ENCODE assay signal across 21 cellular contexts in the genomic region with DNA sequence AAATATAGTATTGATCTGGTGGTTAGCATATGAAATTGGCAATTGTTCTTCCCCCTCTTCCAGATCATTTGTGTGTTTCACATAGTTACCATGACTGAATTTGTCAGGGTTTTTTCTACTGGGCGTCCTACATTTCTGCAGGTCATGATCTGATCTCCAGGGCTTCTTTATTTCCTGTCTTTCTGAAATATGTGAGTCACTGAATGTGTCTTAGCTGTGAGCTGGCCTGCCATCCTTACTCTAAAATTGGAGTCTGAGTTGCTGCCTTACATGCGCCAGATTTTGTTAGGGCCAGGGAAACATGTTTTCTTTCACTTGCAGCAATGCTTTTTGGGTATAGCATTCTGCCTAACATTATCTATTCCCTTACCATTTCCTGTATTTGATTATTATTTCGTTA.
A peak's percentile ranks its signal among the peaks of the same experiment; 100 is the strongest.
DNase-seq lines count a peak whose midpoint lies in the region; ATAC-seq and TF ChIP-seq lines count a peak whose summit lies in the region.
"Had no signal": no experiment of that assay in that cellular context is flagged by ENCODE, and none has a peak within 500 bp of the region (broad histone marks: within the 10 kb centered on the region; RNA-seq: fewer than 3 reads in every experiment).

No MANE protein-coding gene starts in this region.

- H3K4me1 ChIP-seq in osteoblast (ENCODE audit: insufficient read depth, low read length) (no peaks in the 10 kb centered on the region), ascending aorta (no peaks in the 10 kb centered on the region), A673 (ENCODE audit: insufficient read depth, low read length, poor library complexity, severe bottlenecking) (no peaks in the 10 kb centered on the region)
- H3K4me1 ChIP-seq: stomach had no signal

- intact Hi-C loops in ascending aorta (cut with DNase I) (no loop called here), A673 (cut with micrococcal nuclease; ENCODE audit: unreplicated experiment) (no loop called here), dorsolateral prefrontal cortex (cut with DNase I) (no loop called here)

- no peaks in the 10 kb centered on the region for H3K79me2 ChIP-seq in osteoblast (ENCODE audit: insufficient read depth, low read length)

- no TSS peak for BruUV-seq in A673 (replicated peaks; lab: Mats Ljungman, UMichigan)

- no peak overlapping the region for H3K4me3 ChIP-seq in osteoblast (ENCODE audit: insufficient read depth, low read length)
- no peak overlapping the region for H3K4me3 ChIP-seq in ascending aorta
- no peak overlapping the region for H3K4me3 ChIP-seq in A673 (ENCODE audit: low read depth, low read length, poor library complexity, severe bottlenecking)
- H3K4me3 ChIP-seq in dorsolateral prefrontal cortex, result no peak overlapping the region
- H3K4me3 ChIP-seq: stomach had no signal

- no peak overlapping the region for H3K4me2 ChIP-seq in osteoblast (ENCODE audit: insufficient read depth, low read length)

- ATAC-seq in GM19324 (IDR thresholded peaks at IDR 0.05; ENCODE audit: low FRiP score, unreplicated experiment), result no peak
- ATAC-seq: activated CD4-positive, alpha-beta T cell treated with anti-CD3 and anti-CD28 coated beads for 36 hours; naive thymus-derived CD4-positive, alpha-beta T cell had no signal

- H2AFZ ChIP-seq in osteoblast (ENCODE audit: low read length), result no peak overlapping the region

- H3K27me3 ChIP-seq in osteoblast (ENCODE audit: insufficient read depth, low read length) (no peaks in the 10 kb centered on the region), ascending aorta (no peaks in the 10 kb centered on the region), A673 (replicated peaks; ENCODE audit: insufficient read depth, low read depth, low read length, poor library complexity) (peaks cover 4% of the 10 kb centered on the region), dorsolateral prefrontal cortex (peaks cover 0 to 70% (median 20%) of the 10 kb centered on the region in 45 donors)
- H3K27me3 ChIP-seq: stomach had no signal

- no peak for TF ChIP-seq CTCF in osteoblast (IDR thresholded peaks at IDR 0.05; ENCODE audit: extremely low read depth, low read depth, low read length)
- TF ChIP-seq CTCF in ascending aorta (IDR thresholded peaks at IDR 0.05), result no peak
- no peak for TF ChIP-seq CTCF in A673 (conservative IDR thresholded peaks at IDR 0.05; ENCODE audit: low read depth, low read length)
- TF ChIP-seq CTCF in dorsolateral prefrontal cortex (IDR thresholded peaks at IDR 0.05 in 54 of 56, conservative IDR thresholded peaks at IDR 0.05 in 2 of 56; ENCODE audit: low read depth in 1 of 56, partially characterized antibody in 56 of 56), result no peak

- no peaks in the 10 kb centered on the region for H4K20me1 ChIP-seq in osteoblast (ENCODE audit: insufficient read depth, low read length)

- no peaks in the 10 kb centered on the region for H3K36me3 ChIP-seq in osteoblast (ENCODE audit: insufficient read depth, low read length)
- H3K36me3 ChIP-seq in ascending aorta, result no peaks in the 10 kb centered on the region
- H3K36me3 ChIP-seq in A673 (ENCODE audit: insufficient read depth, low read length, poor library complexity, severe bottlenecking), result no peaks in the 10 kb centered on the region
- H3K36me3 ChIP-seq: stomach had no signal

- CTCF ChIA-PET in A673 (lab: Charles Lee), result no interaction called here

- H3K9me3 ChIP-seq in osteoblast (ENCODE audit: low read depth, low read length) (no peaks in the 10 kb centered on the region), ascending aorta (no peaks in the 10 kb centered on the region), A673 (ENCODE audit: low read depth, low read length, poor library complexity, severe bottlenecking) (no peaks in the 10 kb centered on the region)
- H3K9me3 ChIP-seq: stomach had no signal

- POLR2A ChIA-PET in A673 (lab: Charles Lee; ENCODE audit: low non-redundant PET), result no interaction called here

- H3K27ac ChIP-seq in osteoblast (ENCODE audit: low read depth, low read length) (no peak overlapping the region), ascending aorta (no peak overlapping the region), A673 (ENCODE audit: low read depth, low read length, poor library complexity, severe bottlenecking) (no peak overlapping the region), dorsolateral prefrontal cortex (peak overlapping the region in 1 of 59 donors; percentile 33)
- H3K27ac ChIP-seq: stomach had no signal

- peak; percentile 11 for DNase-seq in GM03348 (ENCODE audit: low spot score)
- peak; percentile 18 for DNase-seq in NCI-H226
- DNase-seq in dermis blood vessel endothelial cell, result peak; percentile 18
- DNase-seq in osteoblast (ENCODE audit: insufficient read length, low spot score, missing footprints), result peak; percentile 41
- no peak for DNase-seq in ascending aorta (ENCODE audit: low spot score in 2 of 2)
- no peak for DNase-seq in A673 (ENCODE audit: low spot score)
- DNase-seq in dorsolateral prefrontal cortex, result no peak
- DNase-seq: activated CD4-positive, alpha-beta T cell treated with anti-CD3 and anti-CD28 coated beads for 36 hours; activated naive CD4-positive, alpha-beta T cell treated with Interleukin-2 at 50 U/mL for 16 hours; activated T-cell treated with anti-CD3 and anti-CD28 coated beads, Interleukin-2, amount 50 U/mL, for 48 hours; amygdala; naive thymus-derived CD4-positive, alpha-beta T cell; NCI-H1694; NCI-H2171; NCI-H526 treated with DMSO at 0.1 percent for 48 hours; occipital lobe; retina; stomach; SW 1271; trophoblast cell had no signal

Comparison
In these comparisons a context has a peak if more than half of its experiments do, and no peak if none do; other contexts are left out.
1. DNase-seq: peak in GM03348 (single experiment), NCI-H226 (single experiment), dermis blood vessel endothelial cell (single experiment) and osteoblast (single experiment); none in ascending aorta (0 of 2), A673 (single experiment) and dorsolateral prefrontal cortex (0 of 10).